In the genomic region with DNA sequence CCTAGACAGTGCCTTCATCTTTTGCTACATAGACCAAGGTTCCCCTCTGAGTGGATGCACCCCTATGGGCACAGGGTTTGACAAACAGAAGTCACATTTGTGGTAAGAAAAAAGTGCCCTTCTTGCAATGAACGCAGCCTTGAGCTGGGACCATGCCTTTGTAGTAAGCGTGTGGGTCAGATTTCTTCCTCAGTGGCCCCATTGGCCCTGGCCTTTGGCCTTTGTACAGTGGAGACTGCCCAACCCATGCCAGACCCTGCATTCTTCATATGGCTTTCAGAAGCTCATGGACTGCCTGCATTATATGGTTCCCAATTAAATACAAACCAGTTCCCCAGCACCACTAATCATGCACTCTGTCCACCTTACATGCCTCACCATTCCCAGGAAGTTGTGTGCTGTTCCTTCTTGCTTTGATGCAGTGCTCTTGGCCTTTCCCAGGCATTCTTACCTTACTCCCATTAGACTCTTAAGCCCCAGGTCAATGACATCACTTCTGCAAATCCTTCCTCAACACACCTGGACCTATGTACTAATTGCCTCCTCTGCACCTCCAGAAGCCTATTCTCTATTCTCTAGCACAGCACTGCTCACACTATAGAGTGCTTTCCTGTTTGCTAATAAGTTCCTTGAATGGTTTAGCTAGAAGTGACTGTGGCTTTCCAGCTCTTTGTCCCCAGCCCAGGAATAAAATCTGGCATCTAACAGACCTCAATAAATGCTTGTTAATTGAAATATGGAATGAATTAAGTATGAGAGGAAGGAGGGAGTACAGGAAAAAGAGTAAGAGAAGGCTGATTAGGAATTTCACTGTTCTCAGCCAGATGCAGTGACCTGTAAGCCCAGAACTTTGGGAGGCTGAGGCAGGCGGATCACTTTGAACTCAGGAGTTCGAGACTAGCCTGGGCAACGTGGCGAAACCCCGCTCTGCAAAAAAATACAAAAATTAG, we compare ENCODE assay signal across 1 cellular context.
TF ChIP-seq lines count a peak whose summit lies in the region.

No MANE protein-coding gene starts in this region.

TF ChIP-seq in HepG2, 621 proteins besides CTCF, POLR2A, EP300 and RAD21:
- TF ChIP-seq NFE2L2 (IDR thresholded peaks at IDR 0.05; ENCODE audit: low read length) (no peak), ATF7 (IDR thresholded peaks at IDR 0.05) (peak; percentile 51; the same call in 1 of the 2 replicates), ATF7 (CRISPR knock-in tag; IDR thresholded peaks at IDR 0.05) (no peak)
- TF ChIP-seq, protein P1, sequence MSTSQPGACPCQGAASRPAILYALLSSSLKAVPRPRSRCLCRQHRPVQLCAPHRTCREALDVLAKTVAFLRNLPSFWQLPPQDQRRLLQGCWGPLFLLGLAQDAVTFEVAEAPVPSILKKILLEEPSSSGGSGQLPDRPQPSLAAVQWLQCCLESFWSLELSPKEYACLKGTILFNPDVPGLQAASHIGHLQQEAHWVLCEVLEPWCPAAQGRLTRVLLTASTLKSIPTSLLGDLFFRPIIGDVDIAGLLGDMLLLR (CRISPR knock-in tag; IDR thresholded peaks at IDR 0.05), result no peak
- TF ChIP-seq, protein P2, sequence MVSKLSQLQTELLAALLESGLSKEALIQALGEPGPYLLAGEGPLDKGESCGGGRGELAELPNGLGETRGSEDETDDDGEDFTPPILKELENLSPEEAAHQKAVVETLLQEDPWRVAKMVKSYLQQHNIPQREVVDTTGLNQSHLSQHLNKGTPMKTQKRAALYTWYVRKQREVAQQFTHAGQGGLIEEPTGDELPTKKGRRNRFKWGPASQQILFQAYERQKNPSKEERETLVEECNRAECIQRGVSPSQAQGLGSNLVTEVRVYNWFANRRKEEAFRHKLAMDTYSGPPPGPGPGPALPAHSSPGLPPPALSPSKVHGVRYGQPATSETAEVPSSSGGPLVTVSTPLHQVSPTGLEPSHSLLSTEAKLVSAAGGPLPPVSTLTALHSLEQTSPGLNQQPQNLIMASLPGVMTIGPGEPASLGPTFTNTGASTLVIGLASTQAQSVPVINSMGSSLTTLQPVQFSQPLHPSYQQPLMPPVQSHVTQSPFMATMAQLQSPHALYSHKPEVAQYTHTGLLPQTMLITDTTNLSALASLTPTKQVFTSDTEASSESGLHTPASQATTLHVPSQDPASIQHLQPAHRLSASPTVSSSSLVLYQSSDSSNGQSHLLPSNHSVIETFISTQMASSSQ (IDR thresholded peaks at IDR 0.05; ENCODE audit: low read depth), result no peak
- TF ChIP-seq, protein P2 (CRISPR knock-in tag; IDR thresholded peaks at IDR 0.05; ENCODE audit: borderline replicate concordance), result no peak
TF ChIP-seq in HepG2: peak in this region for 1.
